28 cellular contexts compared by ENCODE assay signal in genomic region chrX:44482575-44482974, GRCh38.
"Had no signal": no experiment of that assay in that cellular context is flagged by ENCODE, and none has a peak within 500 bp of the region (broad histone marks: within the 10 kb centered on the region; RNA-seq: fewer than 3 reads in every experiment).

No MANE protein-coding gene starts in this region.

- H3K4me3 ChIP-seq: colonic mucosa, coronary artery, dorsolateral prefrontal cortex, esophagus muscularis mucosa, esophagus squamous epithelium, gastrocnemius medialis, gastroesophageal sphincter, heart left ventricle, heart right ventricle had no signal

- H3K27ac ChIP-seq: colonic mucosa, coronary artery, dorsolateral prefrontal cortex, epithelial cell of prostate, esophagus muscularis mucosa, esophagus squamous epithelium, foreskin keratinocyte, gastrocnemius medialis, gastroesophageal sphincter, heart left ventricle, heart right ventricle had no signal

- FAIRE-seq: colon, endometrium, endothelial cell of umbilical vein, frontal cortex had no signal

- ATAC-seq: effector memory CD8-positive, alpha-beta T cell; esophagus mucosa; foreskin keratinocyte; gastrocnemius medialis; gastroesophageal sphincter; heart left ventricle; heart right ventricle had no signal

- DNase-seq: colonic mucosa; cortex of kidney; dermis blood vessel endothelial cell; dorsolateral prefrontal cortex; effector CD4-positive, alpha-beta T cell; effector CD8-positive, alpha-beta T cell; effector memory CD4-positive, alpha-beta T cell; effector memory CD8-positive, alpha-beta T cell; endodermal cell; erythroblast; esophagus squamous epithelium; foreskin fibroblast; foreskin keratinocyte; foreskin melanocyte; gastrocnemius medialis; glutamatergic neuron; head of caudate nucleus; heart left ventricle; heart right ventricle had no signal

- H3K36me3 ChIP-seq: colonic mucosa, esophagus muscularis mucosa, esophagus squamous epithelium, gastrocnemius medialis, gastroesophageal sphincter, heart left ventricle, heart right ventricle had no signal

- H3K4me1 ChIP-seq: colonic mucosa, esophagus muscularis mucosa, foreskin keratinocyte, gastrocnemius medialis, gastroesophageal sphincter, heart left ventricle, heart right ventricle had no signal

- H3K27me3 ChIP-seq: colonic mucosa, esophagus muscularis mucosa, esophagus squamous epithelium, foreskin keratinocyte, gastroesophageal sphincter had no signal

- H3K9me3 ChIP-seq: colonic mucosa, esophagus muscularis mucosa, esophagus squamous epithelium, gastrocnemius medialis, gastroesophageal sphincter, heart right ventricle had no signal
